In genomic region chr1:7036393-7036792, GRCh38 we compare ENCODE assay signal across 6 cellular contexts.
"Had no signal": no experiment of that assay in that cellular context is flagged by ENCODE, and none has a peak within 500 bp of the region (broad histone marks: within the 10 kb centered on the region; RNA-seq: fewer than 3 reads in every experiment).

No MANE protein-coding gene starts in this region.

- H3K9ac ChIP-seq: KMS-11 had no signal

- H3K4me1 ChIP-seq: HAP-1 had no signal

- H3K27ac Mint-ChIP-seq: GM23338 had no signal

- H2AFZ ChIP-seq: GM23338 had no signal

- H3K4me3 Mint-ChIP-seq: GM23338 had no signal

- H3K9me3 ChIP-seq: HAP-1 had no signal

- H3K4me2 ChIP-seq: GM23338, KMS-11 had no signal

- H3K4me1 Mint-ChIP-seq: GM23338 had no signal

- ATAC-seq: GM23338, HCT116 had no signal

- DNase-seq: IMR-90, KBM-7 had no signal

- H3K27ac ChIP-seq: KMS-11 had no signal

- H3K4me3 ChIP-seq: GM23338, HAP-1 had no signal

- H3K36me3 ChIP-seq: HAP-1 had no signal
